8 cellular contexts compared by ENCODE assay signal in the genomic region with DNA sequence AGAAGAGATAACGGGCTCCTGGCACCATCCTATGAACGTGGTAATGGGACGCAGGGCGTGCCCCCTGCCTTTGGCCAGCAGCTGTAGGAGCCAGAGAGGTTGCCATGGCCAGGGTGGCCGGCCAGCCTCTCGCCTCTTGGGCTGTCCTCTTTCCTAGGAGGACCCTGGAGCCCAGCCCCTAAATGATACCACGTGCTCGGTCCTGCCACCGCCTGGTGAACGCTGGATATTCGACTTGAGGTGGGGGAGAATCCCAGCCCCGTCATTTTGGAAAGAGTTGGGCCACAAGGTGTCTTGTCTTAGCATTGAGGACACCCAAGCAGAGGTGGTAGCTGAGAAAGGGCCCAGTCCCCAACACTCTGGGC. TPM values are rescaled to one million over a fixed set of nuclear protein-coding genes. Genes with fewer than 3 reads are reported as not detected.
DNase-seq lines count a peak whose midpoint lies in the region; ATAC-seq and TF ChIP-seq lines count a peak whose summit lies in the region.

No MANE protein-coding gene starts in this region.

- no peaks in the 10 kb centered on the region for H3K9me3 Mint-ChIP-seq in activated naive CD4-positive, alpha-beta T cell treated with anti-CD3 and anti-CD28 coated beads, Interleukin-2, amount 50 U/mL, for 24 hours

- peaks cover 43% of the 10 kb centered on the region for H3K27me3 Mint-ChIP-seq in activated naive CD4-positive, alpha-beta T cell treated with anti-CD3 and anti-CD28 coated beads, Interleukin-2, amount 50 U/mL, for 24 hours

- ATAC-seq in GM19023 (IDR thresholded peaks at IDR 0.05; ENCODE audit: unreplicated experiment) = peak; percentile 25
- peak; percentile 46 to 59 for ATAC-seq in right cardiac atrium
- ATAC-seq in activated CD4-positive, CD25-positive, alpha-beta regulatory T cell treated with anti-CD3 and anti-CD28 coated beads, Interleukin-2, amount 50 U/mL, for 24 hours = no peak
- ATAC-seq in HG03469 (IDR thresholded peaks at IDR 0.05; ENCODE audit: unreplicated experiment) = no peak

- peaks cover 13% of the 10 kb centered on the region for H3K4me1 Mint-ChIP-seq in activated naive CD4-positive, alpha-beta T cell treated with anti-CD3 and anti-CD28 coated beads, Interleukin-2, amount 50 U/mL, for 24 hours

- peak overlapping the region; percentile 61 for H3K4me3 Mint-ChIP-seq in activated naive CD4-positive, alpha-beta T cell treated with anti-CD3 and anti-CD28 coated beads, Interleukin-2, amount 50 U/mL, for 24 hours

- no peaks in the 10 kb centered on the region for H3K36me3 ChIP-seq in HUES64 (ENCODE audit: insufficient read depth, low read length)

- WGBS in HUES64 = 1% methylated on average over 12 of the region's 12 CpGs
- WGBS in right cardiac atrium = 1% methylated on average over 12 of the region's 12 CpGs

- H3K9ac ChIP-seq in HUES64 (ENCODE audit: low read depth, low read length) = no peak overlapping the region

- intact Hi-C loops in right cardiac atrium (cut with DNase I) = no loop called here

- DNase-seq in AG09309 (ENCODE audit: low read depth) (no peak), right cardiac atrium (peak in 1 of 3 donors; percentile 76), skeletal muscle cell (ENCODE audit: low read depth) (no peak)

- no peak overlapping the region for H3K27ac Mint-ChIP-seq in activated naive CD4-positive, alpha-beta T cell treated with anti-CD3 and anti-CD28 coated beads, Interleukin-2, amount 50 U/mL, for 24 hours

- no peaks in the 10 kb centered on the region for H3K9me3 ChIP-seq in HUES64 (ENCODE audit: insufficient read depth, low read depth, low read length)
- H3K9me3 ChIP-seq in right cardiac atrium (ENCODE audit: control insufficient read depth, low read length) = no peaks in the 10 kb centered on the region

- TF ChIP-seq CTCF in AG09309 (IDR thresholded peaks at IDR 0.05; ENCODE audit: control insufficient read depth, insufficient read depth, low read depth, low read length, missing control alignments) = no peak

- H3K27me3 ChIP-seq in HUES64 (ENCODE audit: insufficient read depth, low read length) (peaks cover 78% of the 10 kb centered on the region), right cardiac atrium (ENCODE audit: control insufficient read depth, insufficient read depth) (no peaks in the 10 kb centered on the region)

- no peaks in the 10 kb centered on the region for H3K36me3 Mint-ChIP-seq in activated naive CD4-positive, alpha-beta T cell treated with anti-CD3 and anti-CD28 coated beads, Interleukin-2, amount 50 U/mL, for 24 hours

- H3K4me1 ChIP-seq in HUES64 (ENCODE audit: insufficient read depth, low read length) = peaks cover 4% of the 10 kb centered on the region; the same call in 1 of the 2 replicates
- no peaks in the 10 kb centered on the region for H3K4me1 ChIP-seq in right cardiac atrium (ENCODE audit: control insufficient read depth, insufficient read depth, low read length)

- H3K27ac ChIP-seq in HUES64 (ENCODE audit: low read depth, low read length) (no peak overlapping the region), right cardiac atrium (ENCODE audit: low read length) (peak overlapping the region; percentile 7)

- H3K4me3 ChIP-seq in AG09309 (ENCODE audit: control insufficient read depth, low read depth, low read length) (peak overlapping the region; percentile 53), HUES64 (ENCODE audit: low read length) (peak overlapping the region; percentile 50), right cardiac atrium (ENCODE audit: low read length) (peak overlapping the region; percentile 56), skeletal muscle cell (ENCODE audit: low read depth, low read length) (peak overlapping the region; percentile 61)

RNA-seq across cellular contexts. Expression of a gene that starts 0.4 kb away (rescaled TPM):
- 0.25 TPM for polyA plus RNA-seq in HUES64 (2013, experiment 1 of 2)
- 0.38 TPM for polyA plus RNA-seq in HUES64 (2013, experiment 2 of 2)
- total RNA-seq in right cardiac atrium = 1 to 10 TPM; 1.1 to 3.6 (median 1.8) TPM
- 1.4 TPM for polyA plus RNA-seq in right cardiac atrium

Comparison
In these comparisons a context has a peak if more than half of its experiments do, and no peak if none do; other contexts are left out.
1. ATAC-seq: peak in GM19023 (single experiment) and right cardiac atrium (2 of 2); none in activated CD4-positive, CD25-positive, alpha-beta regulatory T cell treated with anti-CD3 and anti-CD28 coated beads, Interleukin-2, amount 50 U/mL, for 24 hours (0 of 2) and HG03469 (single experiment).
2. Peak in every context shown above with its lines, with median percentiles within 50 percentile points of each other: H3K4me3 ChIP-seq.